ENCODE assay signal across 11 cellular contexts in the genomic region with DNA sequence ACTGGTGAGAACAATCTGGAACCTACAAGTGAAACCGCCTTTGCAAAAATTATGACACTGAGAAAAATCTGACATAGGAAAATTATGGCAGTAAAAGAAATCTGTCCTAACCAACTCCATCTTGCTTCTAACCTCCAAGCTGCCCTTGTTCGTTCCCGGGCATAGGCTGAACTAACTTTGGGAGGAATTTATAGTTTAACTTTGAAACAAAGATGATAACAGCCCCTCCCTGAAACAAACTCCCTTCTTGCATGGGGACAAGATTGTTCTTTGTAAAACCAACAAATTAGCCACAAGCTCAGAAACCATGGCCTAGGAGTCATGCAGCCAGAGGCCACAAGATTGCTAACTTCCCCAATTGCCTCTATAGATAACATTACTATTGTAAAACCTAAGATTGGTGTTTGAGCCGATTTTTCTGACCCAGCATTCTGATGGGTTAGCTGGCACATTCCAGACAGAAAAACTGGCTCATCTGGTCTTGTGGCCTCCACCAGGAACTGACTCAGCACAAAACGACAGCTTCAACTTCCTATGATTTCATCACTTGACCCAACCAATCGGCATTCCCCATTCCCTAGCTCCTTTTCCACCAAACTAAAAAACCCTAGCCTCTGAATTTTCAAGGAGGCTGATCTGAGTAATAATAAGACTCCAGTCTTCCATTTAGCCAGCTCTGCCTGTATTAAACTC. TPM values are rescaled to one million over a fixed set of nuclear protein-coding genes. Genes with fewer than 3 reads are reported as not detected.
DNase-seq lines count a peak whose midpoint lies in the region; ATAC-seq and TF ChIP-seq lines count a peak whose summit lies in the region.
"Had no signal": no experiment of that assay in that cellular context is flagged by ENCODE, and none has a peak within 500 bp of the region (broad histone marks: within the 10 kb centered on the region; RNA-seq: fewer than 3 reads in every experiment).

No MANE protein-coding gene starts in this region.

- no peaks in the 10 kb centered on the region for H3K9me2 ChIP-seq in GM23248 (ENCODE audit: insufficient read depth)

- no peaks in the 10 kb centered on the region for H4K20me1 ChIP-seq in GM23248 (ENCODE audit: insufficient read depth)

- H3K9me3 ChIP-seq in GM23248 (ENCODE audit: low read depth): no peaks in the 10 kb centered on the region
- H3K9me3 ChIP-seq in prostate gland: no peaks in the 10 kb centered on the region

- H3K4me1 ChIP-seq in GM23248 (ENCODE audit: insufficient read depth) (0 out of 2 replicates have a peak, but pooled peaks cover 7% of the 10 kb centered on the region), prostate gland (replicated peaks) (no peaks in the 10 kb centered on the region)

- no peak for ATAC-seq in Right ventricle myocardium inferior

- DNase-seq in GM23248: peak; percentile 79
- DNase-seq in OCI-M1 (lab: John Stamatoyannopoulos, UW): peak; percentile 100
- DNase-seq in epithelial cell of esophagus (ENCODE audit: low read depth): peak; percentile 94
- DNase-seq in prostate gland (ENCODE audit: low spot score): peak; percentile 24
- no peak for DNase-seq in GM13976 (ENCODE audit: low spot score)
- no peak for DNase-seq in T1000 (lab: John Stamatoyannopoulos, UW)
- DNase-seq in Right ventricle myocardium inferior (ENCODE audit: missing footprints): no peak
- DNase-seq in COR-L47 (lab: John Stamatoyannopoulos, UW): no peak
- DNase-seq: activated CD4-positive, alpha-beta T cell treated with anti-CD3 and anti-CD28 coated beads, Interleukin-2, amount 10 ng/mL, durations not matched to agents 7 days and 5 days; activated naive CD4-positive, alpha-beta T cell had no signal

- TF ChIP-seq POLR2A in prostate gland (IDR thresholded peaks at IDR 0.05): no peak

- in situ Hi-C loops in GM23248 (cut with MboI): no loop called here
- in situ Hi-C loops in GM13976 (cut with MboI; ENCODE audit: low sequenced_read_pairs, unreplicated experiment): no loop called here

- H3K27me3 ChIP-seq in GM23248 (replicated peaks; ENCODE audit: insufficient read depth) (no peaks in the 10 kb centered on the region), prostate gland (replicated peaks; ENCODE audit: insufficient read depth) (no peaks in the 10 kb centered on the region)

- no peaks in the 10 kb centered on the region for H3F3A ChIP-seq in GM23248 (ENCODE audit: insufficient read depth)

- H3K4me3 ChIP-seq in GM23248 (no peak overlapping the region), epithelial cell of esophagus (ENCODE audit: low read length) (no peak overlapping the region), prostate gland (no peak overlapping the region)

- no peak overlapping the region for H3K9ac ChIP-seq in GM23248

- WGBS in GM23248 (ENCODE audit: low coverage in 1 of 2, low lambda C conversion rate in 2 of 2, missing lambda C conversion rate in 2 of 2), 2 experiments: 67 to 68% methylated on average over 6 of the region's 6 CpGs
- 76% methylated on average over 6 of the region's 6 CpGs for WGBS in prostate gland

- H2AFZ ChIP-seq in GM23248: peak overlapping the region; percentile 45

- H3K27ac ChIP-seq in GM23248 (peak overlapping the region; percentile 46; the same call in 1 of the 2 replicates), prostate gland (no peak overlapping the region)

- H3K36me3 ChIP-seq in GM23248 (ENCODE audit: low read depth): no peaks in the 10 kb centered on the region
- H3K36me3 ChIP-seq in prostate gland: no peaks in the 10 kb centered on the region

- H3K4me2 ChIP-seq in GM23248 (ENCODE audit: unreplicated experiment): no peak overlapping the region

- intact Hi-C loops in prostate gland (cut with DNase I) (no loop called here), Right ventricle myocardium inferior (cut with DNase I) (no loop called here)

- no peak for TF ChIP-seq CTCF in epithelial cell of esophagus (IDR thresholded peaks at IDR 0.05; ENCODE audit: insufficient read depth, low read depth, low read length, missing control alignments)
- TF ChIP-seq CTCF in prostate gland (IDR thresholded peaks at IDR 0.05): no peak
- TF ChIP-seq CTCF in GM13976 (IDR thresholded peaks at IDR 0.05; ENCODE audit: borderline replicate concordance, control extremely low read depth, extremely low read depth, insufficient read depth, missing control alignments): no peak

- no peaks in the 10 kb centered on the region for H3K79me2 ChIP-seq in GM23248 (ENCODE audit: insufficient read depth)

RNA-seq across cellular contexts. Expression of gene CCDC81, which starts 3.6 kb away (rescaled TPM):
- total RNA-seq in GM23248 (2014; rRNA removed; shearing (Covaris generic)): under 0.01 and 0.13 TPM in 2 replicates
- polyA plus RNA-seq in GM23248 (2016; fragmentation: Nextera tagmentation; extraction: Ambion mirVana): 0.49 TPM in 1 of 2 replicates, not detected in the other
- 1 to 10 TPM in 1 of 2 donors, under 1 TPM in 1; 0.17 to 1.2 TPM for total RNA-seq in prostate gland
- 0.22 TPM for total RNA-seq in Right ventricle myocardium inferior
- total RNA-seq: SK-MEL-5 had no signal

Comparison
In these comparisons a context has a peak if more than half of its experiments do, and no peak if none do; other contexts are left out.
1. DNase-seq: peak in GM23248 (single experiment), OCI-M1 (single experiment), epithelial cell of esophagus (single experiment) and prostate gland (single experiment); none in GM13976 (single experiment), T1000 (single experiment), Right ventricle myocardium inferior (single experiment) and COR-L47 (single experiment).